In the genomic region with DNA sequence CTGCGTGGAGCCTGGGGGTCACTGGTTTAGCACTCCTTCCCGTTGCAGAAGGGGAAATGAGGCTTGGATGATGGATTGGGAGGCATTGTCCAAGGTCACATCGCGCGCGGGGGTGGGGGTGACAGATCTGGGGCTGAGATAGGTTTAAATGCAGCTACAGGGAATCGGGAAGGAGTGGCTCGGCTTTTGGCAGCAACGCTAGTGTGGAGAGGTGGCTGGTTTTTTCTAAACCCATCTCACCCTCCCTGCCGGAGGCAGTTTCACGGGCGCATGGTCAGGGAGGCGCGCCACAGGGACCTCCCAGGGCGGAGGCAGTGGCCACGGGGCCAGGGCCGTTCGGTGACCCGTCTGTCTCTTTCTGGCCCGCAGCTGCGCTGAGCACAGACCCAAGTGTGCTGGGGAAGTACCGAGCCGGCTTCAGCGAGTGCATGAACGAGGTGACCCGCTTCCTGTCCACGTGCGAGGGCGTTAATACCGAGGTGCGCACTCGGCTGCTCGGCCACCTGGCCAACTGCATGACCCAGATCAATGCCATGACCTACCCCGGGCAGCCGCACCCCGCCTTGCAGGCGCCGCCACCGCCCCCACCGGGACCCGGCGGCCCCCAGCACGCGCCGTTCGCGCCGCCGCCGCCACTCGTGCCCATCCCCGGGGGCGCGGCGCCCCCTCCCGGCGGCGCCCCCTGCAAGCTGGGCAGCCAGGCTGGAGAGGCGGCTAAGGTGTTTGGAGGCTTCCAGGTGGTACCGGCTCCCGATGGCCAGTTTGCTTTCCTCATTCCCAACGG, we compare ENCODE assay signal across 1 cellular context.
TF ChIP-seq lines count a peak whose summit lies in the region.

No MANE protein-coding gene starts in this region.

TF ChIP-seq in K562, 482 proteins besides CTCF, POLR2A, EP300 and RAD21 (continued from another document and continues in another):
- TF ChIP-seq, protein P1, sequence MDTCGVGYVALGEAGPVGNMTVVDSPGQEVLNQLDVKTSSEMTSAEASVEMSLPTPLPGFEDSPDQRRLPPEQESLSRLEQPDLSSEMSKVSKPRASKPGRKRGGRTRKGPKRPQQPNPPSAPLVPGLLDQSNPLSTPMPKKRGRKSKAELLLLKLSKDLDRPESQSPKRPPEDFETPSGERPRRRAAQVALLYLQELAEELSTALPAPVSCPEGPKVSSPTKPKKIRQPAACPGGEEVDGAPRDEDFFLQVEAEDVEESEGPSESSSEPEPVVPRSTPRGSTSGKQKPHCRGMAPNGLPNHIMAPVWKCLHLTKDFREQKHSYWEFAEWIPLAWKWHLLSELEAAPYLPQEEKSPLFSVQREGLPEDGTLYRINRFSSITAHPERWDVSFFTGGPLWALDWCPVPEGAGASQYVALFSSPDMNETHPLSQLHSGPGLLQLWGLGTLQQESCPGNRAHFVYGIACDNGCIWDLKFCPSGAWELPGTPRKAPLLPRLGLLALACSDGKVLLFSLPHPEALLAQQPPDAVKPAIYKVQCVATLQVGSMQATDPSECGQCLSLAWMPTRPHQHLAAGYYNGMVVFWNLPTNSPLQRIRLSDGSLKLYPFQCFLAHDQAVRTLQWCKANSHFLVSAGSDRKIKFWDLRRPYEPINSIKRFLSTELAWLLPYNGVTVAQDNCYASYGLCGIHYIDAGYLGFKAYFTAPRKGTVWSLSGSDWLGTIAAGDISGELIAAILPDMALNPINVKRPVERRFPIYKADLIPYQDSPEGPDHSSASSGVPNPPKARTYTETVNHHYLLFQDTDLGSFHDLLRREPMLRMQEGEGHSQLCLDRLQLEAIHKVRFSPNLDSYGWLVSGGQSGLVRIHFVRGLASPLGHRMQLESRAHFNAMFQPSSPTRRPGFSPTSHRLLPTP (IDR thresholded peaks at IDR 0.05; ENCODE audit: borderline replicate concordance, extremely low read depth, insufficient read length): no peak
- TF ChIP-seq OTX1 (CRISPR knock-in tag; IDR thresholded peaks at IDR 0.05): peak; percentile 26; the same call in 1 of the 2 replicates
- TF ChIP-seq NR1H2 (CRISPR knock-in tag; IDR thresholded peaks at IDR 0.05): 0 out of 2 replicates have a peak, but pooled peaks have one; percentile 20
- peak; percentile 21 for TF ChIP-seq POLR2B (IDR thresholded peaks at IDR 0.05; ENCODE audit: low read depth, partially characterized antibody)
- TF ChIP-seq, protein P2, sequence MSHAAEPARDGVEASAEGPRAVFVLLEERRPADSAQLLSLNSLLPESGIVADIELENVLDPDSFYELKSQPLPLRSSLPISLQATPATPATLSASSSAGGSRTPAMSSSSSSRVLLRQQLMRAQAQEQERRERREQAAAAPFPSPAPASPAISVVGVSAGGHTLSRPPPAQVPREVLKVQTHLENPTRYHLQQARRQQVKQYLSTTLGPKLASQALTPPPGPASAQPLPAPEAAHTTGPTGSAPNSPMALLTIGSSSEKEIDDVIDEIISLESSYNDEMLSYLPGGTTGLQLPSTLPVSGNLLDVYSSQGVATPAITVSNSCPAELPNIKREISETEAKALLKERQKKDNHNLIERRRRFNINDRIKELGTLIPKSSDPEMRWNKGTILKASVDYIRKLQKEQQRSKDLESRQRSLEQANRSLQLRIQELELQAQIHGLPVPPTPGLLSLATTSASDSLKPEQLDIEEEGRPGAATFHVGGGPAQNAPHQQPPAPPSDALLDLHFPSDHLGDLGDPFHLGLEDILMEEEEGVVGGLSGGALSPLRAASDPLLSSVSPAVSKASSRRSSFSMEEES (CRISPR knock-in tag; IDR thresholded peaks at IDR 0.05): no peak; the same call in 1 of the 2 replicates
- TF ChIP-seq ZNF830 (CRISPR knock-in tag; IDR thresholded peaks at IDR 0.05): no peak
- TF ChIP-seq SIN3B (IDR thresholded peaks at IDR 0.05; ENCODE audit: low read depth): peak; percentile 55; the same call in 1 of the 2 replicates
- TF ChIP-seq ZNF274 (IDR thresholded peaks at IDR 0.05; ENCODE audit: borderline replicate concordance, low read depth, low read length): no peak
- peak; percentile 20; the same call in 1 of the 2 replicates for TF ChIP-seq PHF8 (IDR thresholded peaks at IDR 0.05; ENCODE audit: borderline replicate concordance, low read length)
- no peak for TF ChIP-seq FOXA1 (IDR thresholded peaks at IDR 0.05; ENCODE audit: borderline replicate concordance)
- no peak for TF ChIP-seq NCOA4 (IDR thresholded peaks at IDR 0.05; ENCODE audit: partially characterized antibody)
- TF ChIP-seq NFE2L1 (tag; IDR thresholded peaks at IDR 0.05; ENCODE audit: borderline replicate concordance, low read depth): no peak
- TF ChIP-seq, protein P3, sequence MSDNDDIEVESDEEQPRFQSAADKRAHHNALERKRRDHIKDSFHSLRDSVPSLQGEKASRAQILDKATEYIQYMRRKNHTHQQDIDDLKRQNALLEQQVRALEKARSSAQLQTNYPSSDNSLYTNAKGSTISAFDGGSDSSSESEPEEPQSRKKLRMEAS (CRISPR knock-in tag; IDR thresholded peaks at IDR 0.05): peak; percentile 92; the same call in 1 of the 2 replicates
- TF ChIP-seq TAF9B (IDR thresholded peaks at IDR 0.05; ENCODE audit: partially characterized antibody): peak; percentile 37
- peak; percentile 79 for TF ChIP-seq EGR1 (conservative IDR thresholded peaks at IDR 0.05)
- TF ChIP-seq, protein P4, sequence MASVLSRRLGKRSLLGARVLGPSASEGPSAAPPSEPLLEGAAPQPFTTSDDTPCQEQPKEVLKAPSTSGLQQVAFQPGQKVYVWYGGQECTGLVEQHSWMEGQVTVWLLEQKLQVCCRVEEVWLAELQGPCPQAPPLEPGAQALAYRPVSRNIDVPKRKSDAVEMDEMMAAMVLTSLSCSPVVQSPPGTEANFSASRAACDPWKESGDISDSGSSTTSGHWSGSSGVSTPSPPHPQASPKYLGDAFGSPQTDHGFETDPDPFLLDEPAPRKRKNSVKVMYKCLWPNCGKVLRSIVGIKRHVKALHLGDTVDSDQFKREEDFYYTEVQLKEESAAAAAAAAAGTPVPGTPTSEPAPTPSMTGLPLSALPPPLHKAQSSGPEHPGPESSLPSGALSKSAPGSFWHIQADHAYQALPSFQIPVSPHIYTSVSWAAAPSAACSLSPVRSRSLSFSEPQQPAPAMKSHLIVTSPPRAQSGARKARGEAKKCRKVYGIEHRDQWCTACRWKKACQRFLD (CRISPR knock-in tag; IDR thresholded peaks at IDR 0.05): no peak
- TF ChIP-seq XRCC5 (IDR thresholded peaks at IDR 0.05; ENCODE audit: low read depth, low read length): no peak; the same call in 1 of the 2 replicates
- TF ChIP-seq ZNF444 (CRISPR knock-in tag; IDR thresholded peaks at IDR 0.05): no peak
- TF ChIP-seq ZBTB17 (CRISPR knock-in tag; IDR thresholded peaks at IDR 0.05): 0 out of 2 replicates have a peak, but pooled peaks have one; percentile 77
- TF ChIP-seq ZNF76 (CRISPR knock-in tag; IDR thresholded peaks at IDR 0.05; ENCODE audit: borderline replicate concordance): no peak
- peak; percentile 29 for TF ChIP-seq SAP30 (IDR thresholded peaks at IDR 0.05; ENCODE audit: borderline replicate concordance, insufficient read depth, low read depth, low read length, poor library complexity, severe bottlenecking)
- TF ChIP-seq, protein P5, sequence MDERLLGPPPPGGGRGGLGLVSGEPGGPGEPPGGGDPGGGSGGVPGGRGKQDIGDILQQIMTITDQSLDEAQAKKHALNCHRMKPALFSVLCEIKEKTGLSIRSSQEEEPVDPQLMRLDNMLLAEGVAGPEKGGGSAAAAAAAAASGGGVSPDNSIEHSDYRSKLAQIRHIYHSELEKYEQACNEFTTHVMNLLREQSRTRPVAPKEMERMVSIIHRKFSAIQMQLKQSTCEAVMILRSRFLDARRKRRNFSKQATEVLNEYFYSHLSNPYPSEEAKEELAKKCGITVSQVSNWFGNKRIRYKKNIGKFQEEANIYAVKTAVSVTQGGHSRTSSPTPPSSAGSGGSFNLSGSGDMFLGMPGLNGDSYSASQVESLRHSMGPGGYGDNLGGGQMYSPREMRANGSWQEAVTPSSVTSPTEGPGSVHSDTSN (CRISPR knock-in tag; IDR thresholded peaks at IDR 0.05; ENCODE audit: low read depth): no peak
- TF ChIP-seq, protein P5 (tag; conservative IDR thresholded peaks at IDR 0.05; ENCODE audit: low read depth): peak; percentile 57
- no peak for TF ChIP-seq BMI1 (IDR thresholded peaks at IDR 0.05; ENCODE audit: low read length)
- TF ChIP-seq, protein P6, sequence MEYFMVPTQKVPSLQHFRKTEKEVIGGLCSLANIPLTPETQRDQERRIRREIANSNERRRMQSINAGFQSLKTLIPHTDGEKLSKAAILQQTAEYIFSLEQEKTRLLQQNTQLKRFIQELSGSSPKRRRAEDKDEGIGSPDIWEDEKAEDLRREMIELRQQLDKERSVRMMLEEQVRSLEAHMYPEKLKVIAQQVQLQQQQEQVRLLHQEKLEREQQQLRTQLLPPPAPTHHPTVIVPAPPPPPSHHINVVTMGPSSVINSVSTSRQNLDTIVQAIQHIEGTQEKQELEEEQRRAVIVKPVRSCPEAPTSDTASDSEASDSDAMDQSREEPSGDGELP (CRISPR knock-in tag; IDR thresholded peaks at IDR 0.05; ENCODE audit: borderline replicate concordance): peak; percentile 47
- TF ChIP-seq SIN3A (IDR thresholded peaks at IDR 0.05; ENCODE audit: borderline replicate concordance in 2 of 2, control insufficient read depth in 1 of 2, low read depth in 2 of 2, low read length in 2 of 2): peak; percentile 7 to 55; a peak in 1 of 4 replicates
- TF ChIP-seq, protein P7, sequence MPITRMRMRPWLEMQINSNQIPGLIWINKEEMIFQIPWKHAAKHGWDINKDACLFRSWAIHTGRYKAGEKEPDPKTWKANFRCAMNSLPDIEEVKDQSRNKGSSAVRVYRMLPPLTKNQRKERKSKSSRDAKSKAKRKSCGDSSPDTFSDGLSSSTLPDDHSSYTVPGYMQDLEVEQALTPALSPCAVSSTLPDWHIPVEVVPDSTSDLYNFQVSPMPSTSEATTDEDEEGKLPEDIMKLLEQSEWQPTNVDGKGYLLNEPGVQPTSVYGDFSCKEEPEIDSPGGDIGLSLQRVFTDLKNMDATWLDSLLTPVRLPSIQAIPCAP (CRISPR knock-in tag; IDR thresholded peaks at IDR 0.05; ENCODE audit: borderline replicate concordance): no peak
- TF ChIP-seq, protein P8, sequence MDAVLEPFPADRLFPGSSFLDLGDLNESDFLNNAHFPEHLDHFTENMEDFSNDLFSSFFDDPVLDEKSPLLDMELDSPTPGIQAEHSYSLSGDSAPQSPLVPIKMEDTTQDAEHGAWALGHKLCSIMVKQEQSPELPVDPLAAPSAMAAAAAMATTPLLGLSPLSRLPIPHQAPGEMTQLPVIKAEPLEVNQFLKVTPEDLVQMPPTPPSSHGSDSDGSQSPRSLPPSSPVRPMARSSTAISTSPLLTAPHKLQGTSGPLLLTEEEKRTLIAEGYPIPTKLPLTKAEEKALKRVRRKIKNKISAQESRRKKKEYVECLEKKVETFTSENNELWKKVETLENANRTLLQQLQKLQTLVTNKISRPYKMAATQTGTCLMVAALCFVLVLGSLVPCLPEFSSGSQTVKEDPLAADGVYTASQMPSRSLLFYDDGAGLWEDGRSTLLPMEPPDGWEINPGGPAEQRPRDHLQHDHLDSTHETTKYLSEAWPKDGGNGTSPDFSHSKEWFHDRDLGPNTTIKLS (IDR thresholded peaks at IDR 0.05; ENCODE audit: borderline replicate concordance, low read depth): no peak; the same call in 1 of the 2 replicates
- TF ChIP-seq FOS (IDR thresholded peaks at IDR 0.05; ENCODE audit: extremely low read depth, insufficient read length): no peak
- TF ChIP-seq, protein P9, sequence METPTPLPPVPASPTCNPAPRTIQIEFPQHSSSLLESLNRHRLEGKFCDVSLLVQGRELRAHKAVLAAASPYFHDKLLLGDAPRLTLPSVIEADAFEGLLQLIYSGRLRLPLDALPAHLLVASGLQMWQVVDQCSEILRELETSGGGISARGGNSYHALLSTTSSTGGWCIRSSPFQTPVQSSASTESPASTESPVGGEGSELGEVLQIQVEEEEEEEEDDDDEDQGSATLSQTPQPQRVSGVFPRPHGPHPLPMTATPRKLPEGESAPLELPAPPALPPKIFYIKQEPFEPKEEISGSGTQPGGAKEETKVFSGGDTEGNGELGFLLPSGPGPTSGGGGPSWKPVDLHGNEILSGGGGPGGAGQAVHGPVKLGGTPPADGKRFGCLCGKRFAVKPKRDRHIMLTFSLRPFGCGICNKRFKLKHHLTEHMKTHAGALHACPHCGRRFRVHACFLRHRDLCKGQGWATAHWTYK (CRISPR knock-in tag; IDR thresholded peaks at IDR 0.05): peak; percentile 74; the same call in 1 of the 2 replicates
- no peak for TF ChIP-seq RAD51 (IDR thresholded peaks at IDR 0.05; ENCODE audit: borderline replicate concordance, low read depth)
- no peak for TF ChIP-seq NR4A1 (CRISPR knock-in tag; IDR thresholded peaks at IDR 0.05)
- TF ChIP-seq NR4A1 (tag; IDR thresholded peaks at IDR 0.05): peak; percentile 73; the same call in 1 of the 2 replicates
- TF ChIP-seq BRCA1 (IDR thresholded peaks at IDR 0.05): no peak
- no peak for TF ChIP-seq BRCA1 (CRISPR knock-in tag; IDR thresholded peaks at IDR 0.05)
- TF ChIP-seq, protein P10, sequence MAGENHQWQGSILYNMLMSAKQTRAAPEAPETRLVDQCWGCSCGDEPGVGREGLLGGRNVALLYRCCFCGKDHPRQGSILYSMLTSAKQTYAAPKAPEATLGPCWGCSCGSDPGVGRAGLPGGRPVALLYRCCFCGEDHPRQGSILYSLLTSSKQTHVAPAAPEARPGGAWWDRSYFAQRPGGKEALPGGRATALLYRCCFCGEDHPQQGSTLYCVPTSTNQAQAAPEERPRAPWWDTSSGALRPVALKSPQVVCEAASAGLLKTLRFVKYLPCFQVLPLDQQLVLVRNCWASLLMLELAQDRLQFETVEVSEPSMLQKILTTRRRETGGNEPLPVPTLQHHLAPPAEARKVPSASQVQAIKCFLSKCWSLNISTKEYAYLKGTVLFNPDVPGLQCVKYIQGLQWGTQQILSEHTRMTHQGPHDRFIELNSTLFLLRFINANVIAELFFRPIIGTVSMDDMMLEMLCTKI (IDR thresholded peaks at IDR 0.05; ENCODE audit: partially characterized antibody): no peak
- no peak for TF ChIP-seq ZNF431 (CRISPR knock-in tag; IDR thresholded peaks at IDR 0.05)
- no peak for TF ChIP-seq NCOR1 (IDR thresholded peaks at IDR 0.05)
- peak; percentile 80 for TF ChIP-seq L3MBTL2 (IDR thresholded peaks at IDR 0.05)
- no peak for TF ChIP-seq CBX5 (IDR thresholded peaks at IDR 0.05; ENCODE audit: borderline replicate concordance, low read depth)
- no peak for TF ChIP-seq TAF15 (IDR thresholded peaks at IDR 0.05; ENCODE audit: low read depth, low read length)
- TF ChIP-seq FOXM1 (IDR thresholded peaks at IDR 0.05; ENCODE audit: low read depth): no peak
- TF ChIP-seq FOXM1 (CRISPR knock-in tag; IDR thresholded peaks at IDR 0.05; ENCODE audit: low read depth): no peak
- TF ChIP-seq KDM4B (IDR thresholded peaks at IDR 0.05; ENCODE audit: borderline replicate concordance in 2 of 2, low read depth in 1 of 2): peak in 1 of 2 experiments; percentile 38; a peak in 1 of 4 replicates
- TF ChIP-seq CREM (IDR thresholded peaks at IDR 0.05; ENCODE audit: low read depth): no peak
- no peak for TF ChIP-seq HCFC1 (IDR thresholded peaks at IDR 0.05; ENCODE audit: low read depth, low read length)
- TF ChIP-seq ILK (tag; IDR thresholded peaks at IDR 0.05; ENCODE audit: borderline replicate concordance, low read depth): no peak
- TF ChIP-seq ZNF778 (CRISPR knock-in tag; IDR thresholded peaks at IDR 0.05): no peak
- no peak for TF ChIP-seq STAT5B (CRISPR knock-in tag; IDR thresholded peaks at IDR 0.05)
- TF ChIP-seq BCOR (IDR thresholded peaks at IDR 0.05): no peak; the same call in 1 of the 2 replicates
